ENCODE assay signal across 8 cellular contexts in the genomic region with DNA sequence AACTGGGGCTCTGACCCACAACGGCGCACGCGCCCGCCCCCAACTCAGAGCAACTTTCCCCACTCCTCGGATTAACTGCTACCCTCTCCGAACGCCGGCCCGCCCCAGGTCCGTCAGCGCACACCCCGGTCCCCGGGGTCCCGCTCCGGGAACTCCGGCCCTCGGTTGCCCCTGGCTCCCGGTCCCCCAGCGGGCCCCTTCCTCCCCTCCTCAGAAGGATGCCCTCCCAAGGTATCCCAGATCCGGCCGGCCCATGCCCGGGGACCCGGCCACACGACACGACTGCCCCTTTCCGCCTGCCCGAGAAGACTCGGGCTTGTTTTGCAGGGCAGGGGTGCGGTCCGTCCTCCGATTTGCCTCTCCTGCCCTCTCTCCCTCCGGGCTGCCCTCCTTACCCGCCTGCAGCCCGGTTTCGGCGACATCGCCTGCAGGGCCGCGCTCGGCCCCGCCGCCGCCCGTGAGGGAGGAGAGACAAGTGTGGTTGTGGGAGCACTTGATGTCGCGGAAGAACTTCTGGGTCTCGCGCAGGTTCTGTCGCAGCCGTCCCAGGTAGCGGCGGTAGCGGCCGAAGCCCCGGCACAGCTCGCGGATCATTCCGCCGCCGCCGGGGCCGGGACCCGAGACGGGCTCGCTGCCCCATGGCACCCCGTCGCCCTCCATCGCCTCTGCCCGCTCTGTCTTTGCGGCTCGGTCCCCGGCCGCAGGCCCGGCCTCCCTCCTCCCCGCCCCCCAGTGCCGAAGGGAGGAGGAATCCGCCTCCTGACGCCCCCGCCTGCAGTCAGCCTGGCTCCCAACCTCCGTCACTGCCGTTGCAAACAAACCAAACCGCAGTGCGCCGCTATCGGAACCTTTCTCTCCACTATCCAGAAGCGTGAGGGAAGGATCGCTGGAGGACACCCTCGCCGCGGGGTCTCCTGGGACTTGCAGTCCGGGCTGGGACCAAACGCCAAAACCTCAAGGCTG. TPM values are rescaled to one million over a fixed set of nuclear protein-coding genes. Genes with fewer than 3 reads are reported as not detected.
DNase-seq lines count a peak whose midpoint lies in the region; ATAC-seq and TF ChIP-seq lines count a peak whose summit lies in the region.

A gene with protein sequence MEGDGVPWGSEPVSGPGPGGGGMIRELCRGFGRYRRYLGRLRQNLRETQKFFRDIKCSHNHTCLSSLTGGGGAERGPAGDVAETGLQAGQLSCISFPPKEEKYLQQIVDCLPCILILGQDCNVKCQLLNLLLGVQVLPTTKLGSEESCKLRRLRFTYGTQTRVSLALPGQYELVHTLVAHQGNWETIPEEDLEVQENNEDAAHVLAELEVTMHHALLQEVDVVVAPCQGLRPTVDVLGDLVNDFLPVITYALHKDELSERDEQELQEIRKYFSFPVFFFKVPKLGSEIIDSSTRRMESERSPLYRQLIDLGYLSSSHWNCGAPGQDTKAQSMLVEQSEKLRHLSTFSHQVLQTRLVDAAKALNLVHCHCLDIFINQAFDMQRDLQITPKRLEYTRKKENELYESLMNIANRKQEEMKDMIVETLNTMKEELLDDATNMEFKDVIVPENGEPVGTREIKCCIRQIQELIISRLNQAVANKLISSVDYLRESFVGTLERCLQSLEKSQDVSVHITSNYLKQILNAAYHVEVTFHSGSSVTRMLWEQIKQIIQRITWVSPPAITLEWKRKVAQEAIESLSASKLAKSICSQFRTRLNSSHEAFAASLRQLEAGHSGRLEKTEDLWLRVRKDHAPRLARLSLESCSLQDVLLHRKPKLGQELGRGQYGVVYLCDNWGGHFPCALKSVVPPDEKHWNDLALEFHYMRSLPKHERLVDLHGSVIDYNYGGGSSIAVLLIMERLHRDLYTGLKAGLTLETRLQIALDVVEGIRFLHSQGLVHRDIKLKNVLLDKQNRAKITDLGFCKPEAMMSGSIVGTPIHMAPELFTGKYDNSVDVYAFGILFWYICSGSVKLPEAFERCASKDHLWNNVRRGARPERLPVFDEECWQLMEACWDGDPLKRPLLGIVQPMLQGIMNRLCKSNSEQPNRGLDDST (minus strand): TSS at position 827 of the 963 bp plus-strand sequence. CDS start 167 bp downstream, at position 660.

- H3K27ac Mint-ChIP-seq in effector memory CD8-positive, alpha-beta T cell, result peak within 1 kb of the TSS; percentile 88 to 99
- H3K27ac Mint-ChIP-seq in memory B cell, result peak within 1 kb of the TSS; percentile 97

- TF ChIP-seq CTCF in GM20000 (IDR thresholded peaks at IDR 0.05; ENCODE audit: extremely low read depth, missing control alignments), result no peak

- H3K27me3 Mint-ChIP-seq in effector memory CD8-positive, alpha-beta T cell, result no peaks in the 10 kb centered on the region
- H3K27me3 Mint-ChIP-seq in memory B cell, result no peaks in the 10 kb centered on the region

- H3K36me3 Mint-ChIP-seq in effector memory CD8-positive, alpha-beta T cell (ENCODE audit: insufficient read depth), result peaks cover 7% of the 10 kb centered on the region
- H3K36me3 Mint-ChIP-seq in memory B cell, result peaks cover 2% of the 10 kb centered on the region

- H3K4me3 Mint-ChIP-seq in effector memory CD8-positive, alpha-beta T cell, result peak within 1 kb of the TSS; percentile 88 to 96
- peak within 1 kb of the TSS; percentile 98 for H3K4me3 Mint-ChIP-seq in memory B cell

- DNase-seq in CMK (ENCODE audit: low read depth), result peak; percentile 97
- DNase-seq in GM20000 (ENCODE audit: low spot score), result peak; percentile 92
- peak; percentile 92 for DNase-seq in HT1080 (ENCODE audit: low read depth)
- DNase-seq in NOMO-1 treated with dmso at 0.1 percent for 144 hours (lab: John Stamatoyannopoulos, UW; ENCODE audit: unreplicated experiment), result peak; percentile 91
- peak; percentile 79 to 85 (median 84) for DNase-seq in activated CD8-positive, alpha-beta memory T cell treated with anti-CD3 and anti-CD28 coated beads for 48 hours (ENCODE audit: low read depth in 2 of 3, low spot score in 2 of 3)
- peak; percentile 84 to 94 (median 87) for DNase-seq in effector memory CD8-positive, alpha-beta T cell
- peak; percentile 83 to 95 for DNase-seq in memory B cell (ENCODE audit: low spot score in 2 of 2)
- peak; percentile 87 for DNase-seq in stimulated activated CD8-positive, alpha-beta memory T cell treated with anti-CD3 and anti-CD28 coated beads, Interleukin-12 subunit alpha, Interleukin-12 subunit beta, amount 100 ng/mL, for 1 hour (ENCODE audit: low read depth)

- no peaks in the 10 kb centered on the region for H3K9me3 Mint-ChIP-seq in effector memory CD8-positive, alpha-beta T cell
- no peaks in the 10 kb centered on the region for H3K9me3 Mint-ChIP-seq in memory B cell

- peaks cover 15 to 21% of the 10 kb centered on the region in 2 donors for H3K4me1 Mint-ChIP-seq in effector memory CD8-positive, alpha-beta T cell (ENCODE audit: low read depth in 2 of 2)
- H3K4me1 Mint-ChIP-seq in memory B cell, result peaks cover 31% of the 10 kb centered on the region

- ATAC-seq in effector memory CD8-positive, alpha-beta T cell (replicated peaks), result peak; percentile 85
- ATAC-seq in memory B cell (ENCODE audit: low read depth), result peak; percentile 80

RNA-seq across cellular contexts. Expression of the gene that starts here (rescaled TPM):
- total RNA-seq in HT1080 (2014; rRNA removed; shearing (Covaris generic)), result 4.6 and 5.1 TPM in 2 replicates
- 6.1 and 7.3 TPM in 2 replicates for polyA plus RNA-seq in HT1080 (2015; cell fraction: cytosol; rRNA removed)
- 6.4 and 6.8 TPM in 2 replicates for polyA plus RNA-seq in HT1080 (2015; cell fraction: nucleus; rRNA removed)

Comparison
In these comparisons a context has a peak if more than half of its experiments do, and no peak if none do; other contexts are left out.
1. Peak in every context shown above with its lines: DNase-seq and ATAC-seq.